In the genomic region with DNA sequence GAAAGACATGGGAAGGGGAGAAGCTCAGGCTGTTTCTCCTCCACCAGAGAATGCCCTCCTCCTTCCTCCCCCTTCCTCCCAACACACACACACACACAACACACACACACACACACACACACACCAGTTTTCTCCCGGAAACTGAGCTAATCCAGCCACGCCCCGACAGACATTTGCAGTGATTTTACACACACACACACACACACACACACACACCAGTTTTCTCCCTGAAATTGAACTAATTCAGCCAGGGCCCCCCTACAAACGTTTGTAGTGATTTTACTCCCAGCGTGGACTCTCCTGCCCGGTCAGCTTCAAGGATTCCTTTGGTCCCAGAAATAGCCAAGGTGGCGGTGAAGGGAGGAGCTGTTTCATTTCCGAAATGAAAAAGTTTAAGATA, we compare ENCODE assay signal across 9 cellular contexts. TPM values are rescaled to one million over a fixed set of nuclear protein-coding genes. Genes with fewer than 3 reads are reported as not detected.
DNase-seq lines count a peak whose midpoint lies in the region; ATAC-seq, FAIRE-seq and TF ChIP-seq lines count a peak whose summit lies in the region.
"Had no signal": no experiment of that assay in that cellular context is flagged by ENCODE, and none has a peak within 500 bp of the region (broad histone marks: within the 10 kb centered on the region; RNA-seq: fewer than 3 reads in every experiment).

No MANE protein-coding gene starts in this region.

- intact Hi-C loops in endothelial cell of umbilical vein (cut with micrococcal nuclease), result loop anchor here (1.0 to 10.0 kb wide), 4 partner anchors 32 to 280 kb away; a partner anchor contains a TSS

- peak in 1 of 2 donors; percentile 82 for ATAC-seq in upper lobe of left lung (ENCODE audit: low FRiP score in 2 of 2)

- FAIRE-seq in endothelial cell of umbilical vein (lab: Jason Lieb, UNC), result no peak
- FAIRE-seq: A204.1 had no signal

- BruUV-seq in endothelial cell of umbilical vein (replicated peaks; lab: Mats Ljungman, UMichigan), result TSS peak; percentile 84

- H3K27me3 ChIP-seq in endothelial cell of umbilical vein (ENCODE audit: control insufficient read depth in 2 of 2, insufficient read depth in 2 of 2, low read length in 2 of 2) (no peaks in the 10 kb centered on the region), upper lobe of left lung (no peaks in the 10 kb centered on the region)

- no peaks in the 10 kb centered on the region for H3K9me3 ChIP-seq in endothelial cell of umbilical vein (replicated peaks; ENCODE audit: control insufficient read depth, insufficient read depth, low read length)
- H3K9me3 ChIP-seq in upper lobe of left lung, result no peaks in the 10 kb centered on the region

- no peaks in the 10 kb centered on the region for H3K9me1 ChIP-seq in endothelial cell of umbilical vein (replicated peaks; ENCODE audit: control insufficient read depth, extremely low read depth, insufficient read depth, low read length)

- H3K4me1 Mint-ChIP-seq in mesothelial cell of epicardium, result peaks cover 18% of the 10 kb centered on the region

- CTCF ChIA-PET in endothelial cell of umbilical vein (lab: Charles Lee), result interaction anchor here (0.7 to 3.1 kb wide), 11 partner anchors 9 to 94 kb away, joined by 3 to 15 read pairs (median 4); a partner anchor contains a TSS

- H3K79me2 ChIP-seq in endothelial cell of umbilical vein (ENCODE audit: control insufficient read depth, insufficient read depth, low read length), result no peaks in the 10 kb centered on the region

- no peak for TF ChIP-seq CTCF in endothelial cell of umbilical vein (IDR thresholded peaks at IDR 0.05; ENCODE audit: extremely low read depth in 1 of 2, insufficient read depth in 1 of 2, low read depth in 1 of 2, low read length in 2 of 2)
- no peak for TF ChIP-seq CTCF in mesothelial cell of epicardium (IDR thresholded peaks at IDR 0.05; ENCODE audit: unreplicated experiment)
- no peak for TF ChIP-seq CTCF in upper lobe of left lung (IDR thresholded peaks at IDR 0.05)

- H3K36me3 ChIP-seq in endothelial cell of umbilical vein (ENCODE audit: control insufficient read depth in 2 of 2, extremely low read depth in 1 of 2, insufficient read depth in 2 of 2, low read length in 2 of 2) (no peaks in the 10 kb centered on the region), upper lobe of left lung (no peaks in the 10 kb centered on the region)

- H3K36me3 Mint-ChIP-seq in mesothelial cell of epicardium, result peaks cover 20% of the 10 kb centered on the region

- peaks cover 5% of the 10 kb centered on the region for H3K4me1 ChIP-seq in endothelial cell of umbilical vein (ENCODE audit: control insufficient read depth, extremely low read depth, insufficient read depth, low read length)
- peaks cover 0 to 15% (median 4%) of the 10 kb centered on the region in 4 donors for H3K4me1 ChIP-seq in upper lobe of left lung

- dilution Hi-C loops in endothelial cell of umbilical vein (cut with MboI; ENCODE audit: extremely low pct_ligation_motif_present, low sequenced_read_pairs), result no loop called here

- no peak for TF ChIP-seq POLR2A in endothelial cell of umbilical vein (IDR thresholded peaks at IDR 0.05; ENCODE audit: low read depth, low read length)
- no peak for TF ChIP-seq POLR2A in upper lobe of left lung (IDR thresholded peaks at IDR 0.05)

- DNase-seq in DMS53 (lab: John Stamatoyannopoulos, UW) (peak; percentile 76), DMS53 treated with DMSO at 0.1 percent for 48 hours (lab: John Stamatoyannopoulos, UW; ENCODE audit: unreplicated experiment) (no peak), T-helper 1 cell (peak in 4 of 5 donors; percentile 0 to 49 (median 14)), endothelial cell of umbilical vein (ENCODE audit: low read depth, low spot score) (peak; percentile 77), mesothelial cell of epicardium (ENCODE audit: low spot score in 2 of 2, unreplicated experiment in 2 of 2) (peak; percentile 37 to 60), upper lobe of left lung (peak in 1 of 2 donors; percentile 55), NCI-H2196 treated with DMSO at 0.1 percent for 48 hours (lab: John Stamatoyannopoulos, UW; ENCODE audit: unreplicated experiment) (no peak)
- DNase-seq in stimulated activated CD4-positive, alpha-beta T cell treated with anti-CD3 and anti-CD28 coated beads, Interleukin-2, amount 100 ng/mL, for 48 hours, result no peak

- peak overlapping the region; percentile 63 for H3K4me2 ChIP-seq in endothelial cell of umbilical vein (ENCODE audit: insufficient read depth, low read length)

- H4K20me1 ChIP-seq in endothelial cell of umbilical vein (replicated peaks; ENCODE audit: control insufficient read depth, extremely low read depth, insufficient read depth, low read length), result no peaks in the 10 kb centered on the region

- H3K27me3 Mint-ChIP-seq in mesothelial cell of epicardium (ENCODE audit: low read depth), result no peaks in the 10 kb centered on the region

- H3K4me3 ChIP-seq in endothelial cell of umbilical vein (replicated peaks in 1 of 3; ENCODE audit: insufficient read depth in 1 of 3, low read depth in 1 of 3, low read length in 3 of 3) (peak overlapping the region; percentile 39 to 63 (median 50)), upper lobe of left lung (peak overlapping the region; percentile 24 to 85 (median 64))

- peak overlapping the region; percentile 77 for H3K4me3 Mint-ChIP-seq in mesothelial cell of epicardium

- POLR2A ChIA-PET in endothelial cell of umbilical vein (lab: Charles Lee), result interaction anchor here (0.6 kb wide), 1 partner anchor 19 kb away, joined by 5 read pairs; no protein-coding TSS in a partner anchor

- peak overlapping the region; percentile 86 for H3K27ac Mint-ChIP-seq in mesothelial cell of epicardium

- TF ChIP-seq EP300 in upper lobe of left lung (IDR thresholded peaks at IDR 0.05), result no peak

- H3K9me3 Mint-ChIP-seq in mesothelial cell of epicardium, result peaks cover 5% of the 10 kb centered on the region

- peak overlapping the region; percentile 94 for H3K9ac ChIP-seq in endothelial cell of umbilical vein (replicated peaks; ENCODE audit: extremely low read depth, insufficient read depth, low read length)

- H3K27ac ChIP-seq in endothelial cell of umbilical vein (ENCODE audit: insufficient read depth, low read depth, low read length), result peak overlapping the region; percentile 62
- peak overlapping the region; percentile 13 to 81 (median 56) for H3K27ac ChIP-seq in upper lobe of left lung

- 1 to 17% methylated on average over 8 of the region's 8 CpGs for WGBS in upper lobe of left lung, 2 donors

- peak overlapping the region; percentile 95 for H2AFZ ChIP-seq in endothelial cell of umbilical vein (ENCODE audit: low read depth, low read length)

TF ChIP-seq in endothelial cell of umbilical vein, 7 proteins besides CTCF, POLR2A, EP300 and RAD21:
- TF ChIP-seq MYC (IDR thresholded peaks at IDR 0.05; ENCODE audit: low read depth, low read length) (no peak), EZH2 (IDR thresholded peaks at IDR 0.05; ENCODE audit: borderline replicate concordance, low read depth, low read length, severe bottlenecking) (no peak), FOS (IDR thresholded peaks at IDR 0.05; ENCODE audit: borderline replicate concordance, insufficient read depth, low read length) (peak; percentile 38)

RNA-seq across cellular contexts. Expression of a gene that starts 32.9 kb away (rescaled TPM):
- 29.9 and 31.2 TPM in 2 replicates for total RNA-seq in endothelial cell of umbilical vein
- polyA plus RNA-seq in endothelial cell of umbilical vein, result 23.9 and 30.7 TPM in 2 replicates
- polyA plus RNA-seq in endothelial cell of umbilical vein (2011; cell fraction: cytosol; rRNA removed), result 25.2 and 29.3 TPM in 2 replicates
- 47.2 and 48.3 TPM in 2 replicates for polyA plus RNA-seq in endothelial cell of umbilical vein (2011; cell fraction: nucleus; rRNA removed)
- polyA plus RNA-seq in endothelial cell of umbilical vein (2012), result 22.2 and 26.4 TPM in 2 replicates
- polyA minus RNA-seq in endothelial cell of umbilical vein, result 23.1 and 27.0 TPM in 2 replicates
- 7.6 TPM for polyA minus RNA-seq in endothelial cell of umbilical vein (2011; cell fraction: cytosol; rRNA and poly(A)+ RNA removed)
- polyA minus RNA-seq in endothelial cell of umbilical vein (2011; cell fraction: nucleus; rRNA and poly(A)+ RNA removed), result 32.2 and 34.2 TPM in 2 replicates
- 41.7 to 44.5 TPM (median 42.6 TPM) in 3 replicates for total RNA-seq in mesothelial cell of epicardium
- 10 to 100 TPM; 23.7 to 48.1 (median 29.2) TPM for total RNA-seq in upper lobe of left lung

Comparison
In these comparisons a context has a peak if more than half of its experiments do, and no peak if none do; other contexts are left out.
1. DNase-seq: peak in DMS53 (single experiment), T-helper 1 cell (4 of 5), endothelial cell of umbilical vein (single experiment) and mesothelial cell of epicardium (2 of 2); none in DMS53 treated with DMSO at 0.1 percent for 48 hours (single experiment), NCI-H2196 treated with DMSO at 0.1 percent for 48 hours (single experiment) and stimulated activated CD4-positive, alpha-beta T cell treated with anti-CD3 and anti-CD28 coated beads, Interleukin-2, amount 100 ng/mL, for 48 hours (0 of 2).